Comparison of ENCODE assay signal across 12 cellular contexts in the genomic region with DNA sequence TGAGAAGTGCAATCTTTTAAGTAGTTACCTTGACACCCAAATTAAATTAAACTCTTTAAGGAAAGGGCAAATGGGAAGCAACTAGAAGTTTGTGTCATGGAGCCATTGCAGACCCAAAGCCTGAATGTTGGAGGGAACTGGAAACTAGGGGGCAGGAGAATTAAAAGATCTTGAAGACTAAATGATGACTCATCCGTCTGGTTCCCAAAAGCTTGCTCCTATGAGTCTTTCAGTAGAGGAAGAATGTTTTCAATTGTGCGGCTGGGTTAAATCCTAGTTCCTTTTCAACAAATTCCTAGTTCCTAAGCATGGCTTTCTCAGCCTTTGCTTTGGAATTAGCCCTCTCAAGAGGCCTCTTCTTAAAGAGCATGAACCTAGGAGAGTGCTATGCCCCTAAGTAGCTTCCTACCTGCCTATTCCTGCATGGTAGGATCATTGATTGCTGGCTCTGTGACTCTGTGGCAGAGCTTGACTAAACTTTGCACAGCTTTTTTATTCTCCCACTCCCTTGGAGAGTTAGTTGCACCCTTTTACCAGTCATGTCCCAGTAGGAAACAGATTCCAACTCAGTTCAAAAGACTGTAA. TPM values are rescaled to one million over a fixed set of nuclear protein-coding genes. Genes with fewer than 3 reads are reported as not detected.
DNase-seq lines count a peak whose midpoint lies in the region; ATAC-seq and TF ChIP-seq lines count a peak whose summit lies in the region.
"Had no signal": no experiment of that assay in that cellular context is flagged by ENCODE, and none has a peak within 500 bp of the region (broad histone marks: within the 10 kb centered on the region; RNA-seq: fewer than 3 reads in every experiment).

No MANE protein-coding gene starts in this region.

- H3K9me2 ChIP-seq in HCT116 (ENCODE audit: insufficient read depth), result no peaks in the 10 kb centered on the region
- no peaks in the 10 kb centered on the region for H3K9me2 ChIP-seq in SK-N-SH
- no peaks in the 10 kb centered on the region for H3K9me2 ChIP-seq in GM23338 (ENCODE audit: insufficient read depth)

- H3F3A ChIP-seq in SK-N-SH (replicated peaks; ENCODE audit: insufficient read depth) (peaks cover 11% of the 10 kb centered on the region), smooth muscle cell (ENCODE audit: low read depth) (no peaks in the 10 kb centered on the region), GM23338 (replicated peaks; ENCODE audit: low read depth) (no peaks in the 10 kb centered on the region)

- no TSS peak for BruUV-seq in HCT116 (replicated peaks; lab: Mats Ljungman, UMichigan)

- H3K27me3 ChIP-seq in HCT116 (ENCODE audit: insufficient read depth, low read length) (no peaks in the 10 kb centered on the region), SK-N-SH (ENCODE audit: insufficient read depth) (no peaks in the 10 kb centered on the region), fibroblast of lung (ENCODE audit: control insufficient read depth, insufficient read depth, low read length) (no peaks in the 10 kb centered on the region), smooth muscle cell (ENCODE audit: low read depth) (no peaks in the 10 kb centered on the region), GM23338 (ENCODE audit: insufficient read depth) (no peaks in the 10 kb centered on the region)
- H3K27me3 ChIP-seq: sigmoid colon had no signal

- H3K36me3 ChIP-seq in HCT116 (ENCODE audit: control insufficient read depth in 1 of 2, insufficient read depth in 2 of 2, low read length in 2 of 2), result no peaks in the 10 kb centered on the region
- no peaks in the 10 kb centered on the region for H3K36me3 ChIP-seq in SK-N-SH (replicated peaks in 1 of 2; ENCODE audit: control insufficient read depth in 1 of 2, insufficient read depth in 2 of 2, low read length in 1 of 2)
- H3K36me3 ChIP-seq in fibroblast of lung (ENCODE audit: control insufficient read depth, insufficient read depth, low read length), result no peaks in the 10 kb centered on the region
- H3K36me3 ChIP-seq in smooth muscle cell (ENCODE audit: low read depth), result no peaks in the 10 kb centered on the region
- H3K36me3 ChIP-seq in GM23338 (ENCODE audit: insufficient read depth), result no peaks in the 10 kb centered on the region
- H3K36me3 ChIP-seq: sigmoid colon had no signal

- TF ChIP-seq CTCF in HCT116 (IDR thresholded peaks at IDR 0.05 in 2 of 3, conservative IDR thresholded peaks at IDR 0.05 in 1 of 3; ENCODE audit: borderline replicate concordance in 1 of 3, insufficient read depth in 1 of 3, low read depth in 2 of 3, low read length in 2 of 3) (0 out of 6 replicates have a peak, but pooled peaks of 1 of the 3 experiments have one; percentile 38), SK-N-SH (IDR thresholded peaks at IDR 0.05) (peak; percentile 45), fibroblast of lung (conservative IDR thresholded peaks at IDR 0.05 in 1 of 2, IDR thresholded peaks at IDR 0.05 in 1 of 2; ENCODE audit: low read depth in 1 of 2, low read length in 2 of 2) (peak; percentile 44 to 53), smooth muscle cell (IDR thresholded peaks at IDR 0.05; ENCODE audit: borderline replicate concordance, insufficient read depth, poor library complexity, severe bottlenecking) (peak; percentile 26), GM23338 (conservative IDR thresholded peaks at IDR 0.05; ENCODE audit: low read depth in 2 of 2) (0 out of 4 replicates have a peak, but pooled peaks of 1 of the 2 experiments have one; percentile 0)

- no peak overlapping the region for H3K9ac ChIP-seq in HCT116 (ENCODE audit: low read length)
- peak overlapping the region; percentile 42; the same call in 1 of the 2 replicates for H3K9ac ChIP-seq in SK-N-SH
- no peak overlapping the region for H3K9ac ChIP-seq in fibroblast of lung (ENCODE audit: insufficient read depth, low read length)
- H3K9ac ChIP-seq in smooth muscle cell (ENCODE audit: low read depth), result no peak overlapping the region

- POLR2A ChIA-PET in HCT116 (lab: Charles Lee), result interaction anchor here (0.6 to 0.7 kb wide), 2 partner anchors 19 to 167 kb away, joined by 3 read pairs; no protein-coding TSS in a partner anchor
- POLR2A ChIA-PET in SK-N-SH (lab: Yijun Ruan, JAX), result no interaction called here

- H3K27ac Mint-ChIP-seq in activated naive CD8-positive, alpha-beta T cell treated with anti-CD3 and anti-CD28 coated beads for 36 hours, result no peak overlapping the region
- H3K27ac Mint-ChIP-seq in GM23338, result no peak overlapping the region

- H3K79me2 ChIP-seq in HCT116 (ENCODE audit: insufficient read depth, low read length) (no peaks in the 10 kb centered on the region), SK-N-SH (ENCODE audit: insufficient read depth) (no peaks in the 10 kb centered on the region), fibroblast of lung (ENCODE audit: control insufficient read depth, insufficient read depth, low read length) (no peaks in the 10 kb centered on the region), smooth muscle cell (ENCODE audit: low read depth) (no peaks in the 10 kb centered on the region), GM23338 (replicated peaks; ENCODE audit: insufficient read depth) (no peaks in the 10 kb centered on the region)

- DNase-seq in HCT116 (ENCODE audit: low read depth, low spot score), result no peak
- DNase-seq in SK-N-SH, result no peak
- peak; percentile 92 to 93 for DNase-seq in fibroblast of lung (ENCODE audit: low read depth in 2 of 2)
- no peak for DNase-seq in smooth muscle cell (lab: John Stamatoyannopoulos, UW; ENCODE audit: unreplicated experiment)
- no peak for DNase-seq in activated naive CD8-positive, alpha-beta T cell treated with anti-CD3 and anti-CD28 coated beads for 36 hours
- DNase-seq in T-helper 2 cell, result no peak
- DNase-seq in GM23338 (ENCODE audit: low spot score), result no peak
- DNase-seq: NCI-H526 treated with DMSO at 0.1 percent for 48 hours; sigmoid colon; stimulated activated naive CD4-positive, alpha-beta T cell had no signal

- H3K9me3 Mint-ChIP-seq in activated naive CD8-positive, alpha-beta T cell treated with anti-CD3 and anti-CD28 coated beads for 36 hours, result no peaks in the 10 kb centered on the region
- no peaks in the 10 kb centered on the region for H3K9me3 Mint-ChIP-seq in GM23338

- 22% methylated on average over 2 of the region's 2 CpGs for WGBS in SK-N-SH (ENCODE audit: low lambda C conversion rate)
- WGBS in smooth muscle cell (ENCODE audit: low lambda C conversion rate), result 5% methylated on average over 2 of the region's 2 CpGs

- TF ChIP-seq POLR2A in HCT116 (IDR thresholded peaks at IDR 0.05; ENCODE audit: borderline replicate concordance, extremely low read depth, insufficient read depth, insufficient read length), result no peak

- no peak overlapping the region for H3K4me3 ChIP-seq in HCT116 (replicated peaks in 1 of 2; ENCODE audit: low read depth in 1 of 2, low read length in 2 of 2)
- H3K4me3 ChIP-seq in SK-N-SH (ENCODE audit: low read depth in 2 of 2, low read length in 1 of 2), result no peak overlapping the region
- H3K4me3 ChIP-seq in fibroblast of lung (replicated peaks in 1 of 4; ENCODE audit: control extremely low read depth in 1 of 4, insufficient read depth in 1 of 4, low read depth in 3 of 4, low read length in 4 of 4), result no peak overlapping the region
- no peak overlapping the region for H3K4me3 ChIP-seq in smooth muscle cell
- H3K4me3 ChIP-seq in GM23338, result no peak overlapping the region
- H3K4me3 ChIP-seq: sigmoid colon had no signal

- TF ChIP-seq RAD21 in HCT116 (IDR thresholded peaks at IDR 0.05; ENCODE audit: low read depth) (peak; percentile 66), SK-N-SH (IDR thresholded peaks at IDR 0.05; ENCODE audit: low read length) (peak; percentile 33; the same call in 1 of the 2 replicates)

- no peak overlapping the region for H3K4me3 Mint-ChIP-seq in activated naive CD8-positive, alpha-beta T cell treated with anti-CD3 and anti-CD28 coated beads for 36 hours
- H3K4me3 Mint-ChIP-seq in GM23338, result no peak overlapping the region

- peak; percentile 26; the same call in 1 of the 2 replicates for ATAC-seq in HCT116
- no peak for ATAC-seq in HG02571 (IDR thresholded peaks at IDR 0.05; ENCODE audit: unreplicated experiment)
- no peak for ATAC-seq in GM23338

- H2AFZ ChIP-seq in HCT116 (ENCODE audit: low read depth, low read length, poor library complexity, severe bottlenecking), result peak overlapping the region; percentile 22
- H2AFZ ChIP-seq in SK-N-SH (ENCODE audit: low read depth), result peak overlapping the region; percentile 82; the same call in 1 of the 2 replicates
- H2AFZ ChIP-seq in fibroblast of lung (ENCODE audit: low read length), result no peak overlapping the region
- H2AFZ ChIP-seq in smooth muscle cell (ENCODE audit: low read depth), result no peak overlapping the region
- H2AFZ ChIP-seq in GM23338, result no peak overlapping the region

- H4K20me1 ChIP-seq in HCT116 (ENCODE audit: insufficient read depth), result no peaks in the 10 kb centered on the region
- no peaks in the 10 kb centered on the region for H4K20me1 ChIP-seq in SK-N-SH (ENCODE audit: insufficient read depth)
- no peaks in the 10 kb centered on the region for H4K20me1 ChIP-seq in fibroblast of lung (ENCODE audit: control insufficient read depth, extremely low read depth, insufficient read depth, low read length)
- no peaks in the 10 kb centered on the region for H4K20me1 ChIP-seq in smooth muscle cell (ENCODE audit: low read depth)
- no peaks in the 10 kb centered on the region for H4K20me1 ChIP-seq in GM23338 (replicated peaks; ENCODE audit: insufficient read depth)

- TF ChIP-seq EP300 in SK-N-SH (IDR thresholded peaks at IDR 0.05; ENCODE audit: borderline replicate concordance in 1 of 2, low read depth in 1 of 2, low read length in 1 of 2), result no peak

- H3K27ac ChIP-seq in HCT116 (ENCODE audit: low read depth, low read length) (no peak overlapping the region), SK-N-SH (ENCODE audit: low read depth in 2 of 2, low read length in 1 of 2) (peak overlapping the region; percentile 51 to 87; a peak in 3 of 4 replicates), fibroblast of lung (ENCODE audit: insufficient read depth, low read length) (peak overlapping the region; percentile 64), smooth muscle cell (ENCODE audit: low read depth) (peak overlapping the region; percentile 83), GM23338 (ENCODE audit: low read depth) (no peak overlapping the region)
- H3K27ac ChIP-seq: HL-60 had no signal

- peaks cover 31% of the 10 kb centered on the region for H3K27me3 Mint-ChIP-seq in activated naive CD8-positive, alpha-beta T cell treated with anti-CD3 and anti-CD28 coated beads for 36 hours
- H3K27me3 Mint-ChIP-seq in GM23338 (ENCODE audit: insufficient read depth, low read depth, poor library complexity), result peaks cover 3% of the 10 kb centered on the region

- intact Hi-C loops in HCT116 (cut with micrococcal nuclease), result loop anchor here (5.0 kb wide), 1 partner anchor 78 kb away; no protein-coding TSS in a partner anchor

- CTCF ChIA-PET in HCT116 (lab: Charles Lee), result interaction anchor here (1.0 to 4.6 kb wide), 5 partner anchors 12 to 616 kb away, joined by 3 to 94 read pairs (median 3); no protein-coding TSS in a partner anchor
- CTCF ChIA-PET in SK-N-SH (lab: Yijun Ruan, JAX), result interaction anchor here (2.4 to 16.7 kb wide), 3 partner anchors 9 to 456 kb away, joined by 11 to 631 read pairs (median 129); a partner anchor contains a TSS

- peaks cover 7% of the 10 kb centered on the region for H3K4me1 Mint-ChIP-seq in activated naive CD8-positive, alpha-beta T cell treated with anti-CD3 and anti-CD28 coated beads for 36 hours
- H3K4me1 Mint-ChIP-seq in GM23338, result peaks cover 4% of the 10 kb centered on the region; the same call in 2 of the 3 replicates

- peaks cover 8 to 20% of the 10 kb centered on the region in 2 experiments; a peak in 3 of 4 replicates for H3K4me1 ChIP-seq in HCT116 (ENCODE audit: control insufficient read depth in 1 of 2, insufficient read depth in 2 of 2, low read length in 2 of 2)
- H3K4me1 ChIP-seq in SK-N-SH (ENCODE audit: control insufficient read depth in 1 of 2, insufficient read depth in 2 of 2, low read depth in 1 of 2, low read length in 1 of 2), result peaks cover 0 to 10% of the 10 kb centered on the region in 2 experiments; a peak in 2 of 4 replicates
- peaks cover 18% of the 10 kb centered on the region for H3K4me1 ChIP-seq in fibroblast of lung (ENCODE audit: control insufficient read depth, extremely low read depth, insufficient read depth, low read length)
- H3K4me1 ChIP-seq in smooth muscle cell (ENCODE audit: low read depth), result peaks cover 11% of the 10 kb centered on the region
- no peaks in the 10 kb centered on the region for H3K4me1 ChIP-seq in GM23338 (ENCODE audit: insufficient read depth)

- H3K36me3 Mint-ChIP-seq in activated naive CD8-positive, alpha-beta T cell treated with anti-CD3 and anti-CD28 coated beads for 36 hours, result no peaks in the 10 kb centered on the region
- H3K36me3 Mint-ChIP-seq in GM23338 (ENCODE audit: low read depth), result no peaks in the 10 kb centered on the region

- RAD21 ChIA-PET in HCT116 (lab: Charles Lee; ENCODE audit: low non-redundant PET in 1 of 2, low total read pairs in 2 of 2, uncharacterized antibody in 2 of 2, unreplicated experiment in 2 of 2), result interaction anchor here in 1 of 2 experiments (1.4 kb wide), 1 partner anchor 167 kb away, joined by 4 read pairs; no protein-coding TSS in a partner anchor

- H3K9me3 ChIP-seq in HCT116 (ENCODE audit: control insufficient read depth in 1 of 2, insufficient read depth in 1 of 2, low read depth in 1 of 2, low read length in 2 of 2) (no peaks in the 10 kb centered on the region), SK-N-SH (no peaks in the 10 kb centered on the region), fibroblast of lung (ENCODE audit: control insufficient read depth, insufficient read depth, low read depth, low read length) (no peaks in the 10 kb centered on the region), smooth muscle cell (replicated peaks; ENCODE audit: low read depth) (no peaks in the 10 kb centered on the region)
- H3K9me3 ChIP-seq: sigmoid colon had no signal

- peak overlapping the region; percentile 35 for H3K4me2 ChIP-seq in HCT116 (ENCODE audit: low read length)
- peak overlapping the region; percentile 70 for H3K4me2 ChIP-seq in SK-N-SH
- peak overlapping the region; percentile 4 for H3K4me2 ChIP-seq in fibroblast of lung (ENCODE audit: extremely low read depth, insufficient read depth, low read length)
- H3K4me2 ChIP-seq in smooth muscle cell, result peak overlapping the region; percentile 34
- no peak overlapping the region for H3K4me2 ChIP-seq in GM23338

RNA-seq across cellular contexts. Expression of a gene that starts 17.7 kb away (rescaled TPM):
- 0.57 TPM for total RNA-seq in HCT116 (2021; ENCODE audit: unreplicated experiment)
- 0.26 and 0.51 TPM in 2 replicates for polyA plus RNA-seq in HCT116 (2012)
- polyA plus RNA-seq in SK-N-SH (2012; rRNA removed), result 0.16 and 0.46 TPM in 2 replicates
- 0.05 and 0.23 TPM in 2 replicates for polyA plus RNA-seq in SK-N-SH (2012; cell fraction: cytosol; rRNA removed)
- polyA plus RNA-seq in SK-N-SH (2012; cell fraction: nucleus; rRNA removed), result 2.1 and 3.1 TPM in 2 replicates
- 20.0 and 56.3 TPM in 2 replicates for total RNA-seq in fibroblast of lung
- 49.2 and 87.2 TPM in 2 replicates for polyA plus RNA-seq in fibroblast of lung
- 93.0 and 161 TPM in 2 replicates for polyA plus RNA-seq in fibroblast of lung (2012)
- polyA minus RNA-seq in fibroblast of lung (ENCODE audit: low replicate concordance), result 15.2 and 32.2 TPM in 2 replicates
- not detected in 2 replicates for total RNA-seq in smooth muscle cell
- 0.58 TPM in 1 of 2 replicates, not detected in the other for polyA plus RNA-seq in smooth muscle cell
- not detected for total RNA-seq in activated naive CD8-positive, alpha-beta T cell treated with anti-CD3 and anti-CD28 coated beads for 36 hours
- total RNA-seq in GM23338 (2014; rRNA removed; shearing (Covaris generic)), result not detected in 2 replicates
- polyA plus RNA-seq in GM23338 (2016; fragmentation: Nextera tagmentation; extraction: Ambion mirVana), result not detected in 2 replicates

Comparison
In these comparisons a context has a peak if more than half of its experiments do, and no peak if none do; other contexts are left out.
1. DNase-seq: peak in fibroblast of lung (2 of 2); none in HCT116 (single experiment), SK-N-SH (single experiment), smooth muscle cell (single experiment), activated naive CD8-positive, alpha-beta T cell treated with anti-CD3 and anti-CD28 coated beads for 36 hours (single experiment), T-helper 2 cell (0 of 5) and GM23338 (single experiment).
2. H2AFZ ChIP-seq: peak in HCT116 (single experiment) and SK-N-SH (single experiment); none in fibroblast of lung (single experiment), smooth muscle cell (single experiment) and GM23338 (single experiment).
3. H3K27ac ChIP-seq: peak in SK-N-SH (2 of 2), fibroblast of lung (single experiment) and smooth muscle cell (single experiment); none in HCT116 (single experiment) and GM23338 (single experiment).
4. RNA of a gene that starts 17.7 kb away (total RNA-seq): 20.0 to 56.3 TPM in fibroblast of lung; 0.57 TPM in HCT116 (single experiment), not detected in GM23338, not detected in activated naive CD8-positive, alpha-beta T cell treated with anti-CD3 and anti-CD28 coated beads for 36 hours and not detected in smooth muscle cell; every median in the first group is over 10 times any median in the second.